In the genomic region with DNA sequence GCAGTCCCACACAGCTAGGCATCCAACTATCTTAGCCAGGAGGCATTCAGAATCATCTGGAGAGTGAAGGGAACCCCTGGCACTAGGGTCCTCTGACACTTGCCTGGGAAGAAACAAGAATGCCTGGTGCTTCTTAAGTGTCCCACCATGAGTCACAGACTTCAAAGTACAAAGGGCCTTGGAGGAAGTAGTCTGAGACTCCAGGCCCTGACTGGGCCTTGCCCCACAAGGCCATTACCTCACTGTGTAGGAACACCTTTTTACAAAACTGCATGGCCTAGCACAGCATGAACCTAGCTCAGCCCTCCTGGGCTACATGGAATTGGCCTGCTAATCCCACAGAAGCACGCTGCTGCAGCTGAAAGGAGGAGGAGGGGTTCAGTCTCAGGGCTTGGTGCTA, we compare ENCODE assay signal across 15 cellular contexts.
A peak's percentile ranks its signal among the peaks of the same experiment; 100 is the strongest.
DNase-seq lines count a peak whose midpoint lies in the region; ATAC-seq and TF ChIP-seq lines count a peak whose summit lies in the region.
"Had no signal": no experiment of that assay in that cellular context is flagged by ENCODE, and none has a peak within 500 bp of the region (broad histone marks: within the 10 kb centered on the region; RNA-seq: fewer than 3 reads in every experiment).

No MANE protein-coding gene starts in this region.

- DNase-seq in activated naive CD8-positive, alpha-beta T cell treated with anti-CD3 and anti-CD28 coated beads, Interleukin-2, amount 50 U/mL, for 24 hours, result no peak
- no peak for DNase-seq in activated naive CD8-positive, alpha-beta T cell treated with anti-CD3 and anti-CD28 coated beads for 36 hours
- peak; percentile 3 for DNase-seq in fibroblast of mammary gland (ENCODE audit: low read depth)
- DNase-seq in mucosa of descending colon, result no peak
- DNase-seq in upper lobe of left lung, result no peak
- DNase-seq in brain microvascular endothelial cell, result no peak
- no peak for DNase-seq in activated effector memory CD4-positive, alpha-beta T cell treated with Interleukin-2 at 50 U/mL for 16 hours
- DNase-seq: CD4-positive, alpha-beta memory T cell; NCI-H1436; NCI-H2081 treated with DMSO at 0.1 percent for 48 hours; NCI-H510A treated with DMSO at 0.1 percent for 48 hours; PC-9 had no signal

- no peaks in the 10 kb centered on the region for H3K4me1 ChIP-seq in mucosa of descending colon (ENCODE audit: low read depth)
- no peaks in the 10 kb centered on the region for H3K4me1 ChIP-seq in upper lobe of left lung

- TF ChIP-seq POLR2A in upper lobe of left lung (IDR thresholded peaks at IDR 0.05), result no peak

- H3K36me3 ChIP-seq in mucosa of descending colon (ENCODE audit: low read depth) (no peaks in the 10 kb centered on the region), upper lobe of left lung (no peaks in the 10 kb centered on the region), brain microvascular endothelial cell (replicated peaks) (no peaks in the 10 kb centered on the region)

- no peak overlapping the region for H3K4me3 Mint-ChIP-seq in activated naive CD8-positive, alpha-beta T cell treated with anti-CD3 and anti-CD28 coated beads, Interleukin-2, amount 50 U/mL, for 24 hours
- H3K4me3 Mint-ChIP-seq in activated naive CD8-positive, alpha-beta T cell treated with anti-CD3 and anti-CD28 coated beads for 36 hours, result no peak overlapping the region
- H3K4me3 Mint-ChIP-seq: CD4-positive, alpha-beta memory T cell; GM23338 had no signal

- peaks cover 8% of the 10 kb centered on the region for H3K9me3 ChIP-seq in mucosa of descending colon
- no peaks in the 10 kb centered on the region for H3K9me3 ChIP-seq in upper lobe of left lung

- in situ Hi-C loops in brain microvascular endothelial cell (cut with HindIII; ENCODE audit: low pct_ligation_motif_present, low sequenced_read_pairs), result no loop called here

- H3K27me3 ChIP-seq in upper lobe of left lung, result no peaks in the 10 kb centered on the region
- H3K27me3 ChIP-seq in brain microvascular endothelial cell (replicated peaks), result no peaks in the 10 kb centered on the region

- H3K4me3 ChIP-seq in fibroblast of mammary gland (ENCODE audit: control insufficient read depth, low read depth, low read length) (no peak overlapping the region), mucosa of descending colon (no peak overlapping the region), upper lobe of left lung (no peak overlapping the region), brain microvascular endothelial cell (ENCODE audit: low read depth, low read length) (no peak overlapping the region)
- H3K4me3 ChIP-seq: GM23338, PC-9 had no signal

- WGBS in upper lobe of left lung, 2 donors, result 88% methylated on average over 1 of the region's 1 CpG; no CpG with 5 or more reads in 1 of the 2 donors

- no peak for TF ChIP-seq EP300 in upper lobe of left lung (IDR thresholded peaks at IDR 0.05)

- no peaks in the 10 kb centered on the region for H3K4me1 Mint-ChIP-seq in activated naive CD8-positive, alpha-beta T cell treated with anti-CD3 and anti-CD28 coated beads, Interleukin-2, amount 50 U/mL, for 24 hours
- no peaks in the 10 kb centered on the region for H3K4me1 Mint-ChIP-seq in activated naive CD8-positive, alpha-beta T cell treated with anti-CD3 and anti-CD28 coated beads for 36 hours
- H3K4me1 Mint-ChIP-seq: CD4-positive, alpha-beta memory T cell; GM23338 had no signal

- H3K27ac ChIP-seq in upper lobe of left lung (no peak overlapping the region), brain microvascular endothelial cell (no peak overlapping the region)
- H3K27ac ChIP-seq: KMS-11, PC-9 had no signal

- peaks cover 6% of the 10 kb centered on the region for H3K36me3 Mint-ChIP-seq in activated naive CD8-positive, alpha-beta T cell treated with anti-CD3 and anti-CD28 coated beads, Interleukin-2, amount 50 U/mL, for 24 hours (ENCODE audit: low read depth)
- H3K36me3 Mint-ChIP-seq in activated naive CD8-positive, alpha-beta T cell treated with anti-CD3 and anti-CD28 coated beads for 36 hours, result peaks cover 11% of the 10 kb centered on the region

- TF ChIP-seq CTCF in fibroblast of mammary gland (conservative IDR thresholded peaks at IDR 0.05; ENCODE audit: control insufficient read depth, insufficient read depth, low read depth, low read length) (no peak), mucosa of descending colon (IDR thresholded peaks at IDR 0.05) (no peak), upper lobe of left lung (IDR thresholded peaks at IDR 0.05) (no peak), brain microvascular endothelial cell (IDR thresholded peaks at IDR 0.05; ENCODE audit: low read depth, low read length, missing control alignments) (no peak)

- ATAC-seq in activated naive CD8-positive, alpha-beta T cell treated with anti-CD3 and anti-CD28 coated beads, Interleukin-2, amount 50 U/mL, for 24 hours, result peak; percentile 49
- ATAC-seq in mucosa of descending colon, result peak; percentile 79
- no peak for ATAC-seq in upper lobe of left lung (ENCODE audit: low FRiP score in 2 of 2)
- no peak for ATAC-seq in HG02678 (IDR thresholded peaks at IDR 0.05; ENCODE audit: unreplicated experiment)
- ATAC-seq: GM23338 had no signal

- no peaks in the 10 kb centered on the region for H3K27me3 Mint-ChIP-seq in activated naive CD8-positive, alpha-beta T cell treated with anti-CD3 and anti-CD28 coated beads, Interleukin-2, amount 50 U/mL, for 24 hours
- no peaks in the 10 kb centered on the region for H3K27me3 Mint-ChIP-seq in activated naive CD8-positive, alpha-beta T cell treated with anti-CD3 and anti-CD28 coated beads for 36 hours
- H3K27me3 Mint-ChIP-seq: CD4-positive, alpha-beta memory T cell had no signal

- intact Hi-C loops in mucosa of descending colon (cut with DNase I, micrococcal nuclease), result no loop called here

- peaks cover 18% of the 10 kb centered on the region for H3K9me3 Mint-ChIP-seq in activated naive CD8-positive, alpha-beta T cell treated with anti-CD3 and anti-CD28 coated beads, Interleukin-2, amount 50 U/mL, for 24 hours
- H3K9me3 Mint-ChIP-seq in activated naive CD8-positive, alpha-beta T cell treated with anti-CD3 and anti-CD28 coated beads for 36 hours, result peaks cover 10% of the 10 kb centered on the region

- no peak overlapping the region for H3K27ac Mint-ChIP-seq in activated naive CD8-positive, alpha-beta T cell treated with anti-CD3 and anti-CD28 coated beads, Interleukin-2, amount 50 U/mL, for 24 hours
- no peak overlapping the region for H3K27ac Mint-ChIP-seq in activated naive CD8-positive, alpha-beta T cell treated with anti-CD3 and anti-CD28 coated beads for 36 hours
- H3K27ac Mint-ChIP-seq: CD4-positive, alpha-beta memory T cell; GM23338 had no signal

Comparison
In these comparisons a context has a peak if more than half of its experiments do, and no peak if none do; other contexts are left out.
1. ATAC-seq: peak in activated naive CD8-positive, alpha-beta T cell treated with anti-CD3 and anti-CD28 coated beads, Interleukin-2, amount 50 U/mL, for 24 hours (single experiment) and mucosa of descending colon (single experiment); none in upper lobe of left lung (0 of 2) and HG02678 (single experiment).